8 cellular contexts compared by ENCODE assay signal in the genomic region with DNA sequence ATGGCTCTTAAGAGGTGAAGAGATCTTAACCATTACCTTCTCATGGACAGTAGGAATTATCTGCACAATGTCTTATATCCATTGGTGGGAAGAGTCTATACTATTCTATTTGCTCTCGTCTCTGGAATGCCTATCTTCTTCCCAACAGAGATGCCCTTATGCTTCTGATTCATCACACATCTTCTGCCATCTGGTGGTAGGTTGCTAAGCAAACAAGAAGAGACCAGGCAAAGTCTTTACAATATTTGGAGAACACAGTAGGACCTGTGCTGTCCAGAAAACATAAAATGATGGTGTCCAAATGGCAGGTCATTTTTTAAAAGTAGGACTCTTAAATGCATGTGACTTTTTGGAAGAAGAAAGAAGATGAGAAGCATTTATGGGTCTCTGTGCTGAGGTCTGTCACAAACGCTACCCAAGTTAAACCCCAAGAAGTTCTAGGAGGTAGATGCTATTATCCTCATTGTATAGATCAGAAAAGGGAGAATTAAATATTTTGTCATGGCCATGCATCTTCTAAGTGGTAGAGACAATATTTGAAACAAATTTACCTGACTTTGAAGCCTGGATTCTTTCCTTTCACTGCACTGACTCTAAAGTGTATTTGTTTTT.
DNase-seq lines count a peak whose midpoint lies in the region; ATAC-seq, FAIRE-seq and TF ChIP-seq lines count a peak whose summit lies in the region.

No MANE protein-coding gene starts in this region.

- H2BK20ac ChIP-seq in H1 (ENCODE audit: low read length): no peak overlapping the region

- peaks cover 3% of the 10 kb centered on the region for H3K4me1 Mint-ChIP-seq in activated CD8-positive, alpha-beta memory T cell treated with anti-CD3 and anti-CD28 coated beads, Interleukin-2, amount 10 ng/mL, durations not matched to agents 7 days and 5 days

- no peaks in the 10 kb centered on the region for H3K36me3 Mint-ChIP-seq in activated CD8-positive, alpha-beta memory T cell treated with anti-CD3 and anti-CD28 coated beads, Interleukin-2, amount 10 ng/mL, durations not matched to agents 7 days and 5 days

- peak in 2 of 3 experiments; percentile 67 to 70; a peak in 3 of 4 replicates for TF ChIP-seq CTCF in H1 (IDR thresholded peaks at IDR 0.05; ENCODE audit: control extremely low read depth in 1 of 3, insufficient read depth in 1 of 3, low read depth in 1 of 3, low read length in 3 of 3)

- H4K20me1 ChIP-seq in H1 (replicated peaks in 1 of 2; ENCODE audit: control insufficient read depth in 1 of 2, insufficient read depth in 2 of 2, low read length in 2 of 2): no peaks in the 10 kb centered on the region

- CTCF ChIA-PET in H1 (lab: Charles Lee; ENCODE audit: partially characterized antibody): interaction anchor here (0.5 to 1.7 kb wide), 6 partner anchors 13 to 110 kb away, joined by 3 to 5 read pairs (median 4); no protein-coding TSS in a partner anchor
- CTCF ChIA-PET in activated CD8-positive, alpha-beta memory T cell treated with anti-CD3 and anti-CD28 coated beads, Interleukin-2, amount 10 ng/mL, durations not matched to agents 7 days and 5 days (lab: Charles Lee): interaction anchor here (1.0 kb wide), 1 partner anchor 19 kb away, joined by 3 read pairs; no protein-coding TSS in a partner anchor

- H3K18ac ChIP-seq in H1 (ENCODE audit: extremely low read depth, low read length): no peak overlapping the region

- H3K14ac ChIP-seq in H1 (ENCODE audit: insufficient read length): no peak overlapping the region

- peak; percentile 77 to 84 for TF ChIP-seq RAD21 in H1 (IDR thresholded peaks at IDR 0.05 in 1 of 2, conservative IDR thresholded peaks at IDR 0.05 in 1 of 2; ENCODE audit: low read depth in 2 of 2, low read length in 2 of 2)

- no peak overlapping the region for H3K56ac ChIP-seq in H1 (replicated peaks; ENCODE audit: insufficient read length, low read depth, low read length)

- H3K4me1 ChIP-seq in H1 (replicated peaks in 1 of 4; ENCODE audit: control insufficient read depth in 3 of 4, insufficient read depth in 4 of 4, low read length in 3 of 4): peaks cover 3 to 14% (median 8%) of the 10 kb centered on the region in 4 experiments; a peak in 6 of 7 replicates

- H2AFZ ChIP-seq in H1 (ENCODE audit: low read length): no peak overlapping the region

- H3K27me3 Mint-ChIP-seq in activated CD8-positive, alpha-beta memory T cell treated with anti-CD3 and anti-CD28 coated beads, Interleukin-2, amount 10 ng/mL, durations not matched to agents 7 days and 5 days: peaks cover 25% of the 10 kb centered on the region

- FAIRE-seq in H1 (lab: Jason Lieb, UNC): peak; percentile 68

- H3K9me3 Mint-ChIP-seq in activated CD8-positive, alpha-beta memory T cell treated with anti-CD3 and anti-CD28 coated beads, Interleukin-2, amount 10 ng/mL, durations not matched to agents 7 days and 5 days (ENCODE audit: low read depth): no peaks in the 10 kb centered on the region

- no peak overlapping the region for H3K4ac ChIP-seq in H1 (replicated peaks; ENCODE audit: insufficient read length, low read depth, low read length)

- H3K79me1 ChIP-seq in H1 (ENCODE audit: low read depth, low read length): no peaks in the 10 kb centered on the region

- no peak overlapping the region for H3K23ac ChIP-seq in H1 (ENCODE audit: insufficient read length)

- H3K23me2 ChIP-seq in H1 (ENCODE audit: low read depth, low read length): no peaks in the 10 kb centered on the region

- POLR2A ChIA-PET in H1 (lab: Charles Lee; ENCODE audit: partially characterized antibody): no interaction called here

- no peak overlapping the region for H2AK5ac ChIP-seq in H1 (ENCODE audit: low read depth, low read length)

- no peaks in the 10 kb centered on the region for H3K36me3 ChIP-seq in H1 (ENCODE audit: control insufficient read depth in 2 of 4, insufficient read depth in 4 of 4, low read length in 3 of 4)

- H4K8ac ChIP-seq in H1 (ENCODE audit: extremely low read depth, insufficient read depth, low read length): no peak overlapping the region

- no peak for ATAC-seq in activated CD8-positive, alpha-beta memory T cell treated with anti-CD3 and anti-CD28 coated beads, Interleukin-2, amount 10 ng/mL, durations not matched to agents 7 days and 5 days
- ATAC-seq in GM19463 (IDR thresholded peaks at IDR 0.05; ENCODE audit: unreplicated experiment) (no peak), GM19452 (IDR thresholded peaks at IDR 0.05; ENCODE audit: unreplicated experiment) (no peak)

- DNase-seq in COLO829 (ENCODE audit: low spot score) (peak; percentile 42), H4 (ENCODE audit: low spot score) (peak; percentile 65), NCI-H2171 treated with DMSO at 0.1 percent for 48 hours (lab: John Stamatoyannopoulos, UW) (peak; percentile 56), H1 (ENCODE audit: low read depth in 1 of 2, low spot score in 2 of 2) (no peak), activated T-cell treated with anti-CD3 and anti-CD28 coated beads for 4 hours (no peak)
- no peak for DNase-seq in activated CD8-positive, alpha-beta memory T cell treated with anti-CD3 and anti-CD28 coated beads, Interleukin-2, amount 10 ng/mL, durations not matched to agents 7 days and 5 days

- H2BK15ac ChIP-seq in H1 (ENCODE audit: low read length): no peak overlapping the region

- 62% methylated on average over 2 of the region's 2 CpGs; no CpG with 5 or more reads in 1 of the 2 experiments for WGBS in H1 (ENCODE audit: extremely low coverage in 1 of 2, insufficient coverage in 1 of 2, insufficient read length in 1 of 2, insufficient replicate concordance in 2 of 2, low coverage in 1 of 2, low lambda C conversion rate in 2 of 2, missing lambda C conversion rate in 1 of 2), 2 experiments

- H4K91ac ChIP-seq in H1 (replicated peaks; ENCODE audit: insufficient read length, low read length): no peak overlapping the region

- no peak overlapping the region; the same call in 1 of the 2 replicates for H2BK5ac ChIP-seq in H1 (ENCODE audit: low read depth, low read length)

- no peak overlapping the region for H3K27ac Mint-ChIP-seq in activated CD8-positive, alpha-beta memory T cell treated with anti-CD3 and anti-CD28 coated beads, Interleukin-2, amount 10 ng/mL, durations not matched to agents 7 days and 5 days

- no peak overlapping the region for H4K5ac ChIP-seq in H1 (ENCODE audit: insufficient read length, low read depth, low read length)

- H3K4me3 Mint-ChIP-seq in activated CD8-positive, alpha-beta memory T cell treated with anti-CD3 and anti-CD28 coated beads, Interleukin-2, amount 10 ng/mL, durations not matched to agents 7 days and 5 days: no peak overlapping the region

- H2BK12ac ChIP-seq in H1 (ENCODE audit: low read depth, low read length): no peak overlapping the region

- no peak for TF ChIP-seq EP300 in H1 (IDR thresholded peaks at IDR 0.05; ENCODE audit: borderline replicate concordance in 1 of 2, low read depth in 2 of 2, low read length in 2 of 2)

- H3K27ac ChIP-seq in H1 (ENCODE audit: low read depth, low read length): no peak overlapping the region

- H3K4me2 ChIP-seq in H1 (ENCODE audit: insufficient read depth in 1 of 2, low read depth in 2 of 2, low read length in 2 of 2): no peak overlapping the region

- no peak overlapping the region for H3K9ac ChIP-seq in H1 (replicated peaks in 1 of 4; ENCODE audit: extremely low read depth in 1 of 4, low read depth in 3 of 4, low read length in 3 of 4)

- H3K79me2 ChIP-seq in H1 (ENCODE audit: control insufficient read depth in 1 of 2, insufficient read depth in 2 of 2, low read length in 2 of 2): no peaks in the 10 kb centered on the region

- no peak overlapping the region for H2BK120ac ChIP-seq in H1 (replicated peaks; ENCODE audit: low read depth, low read length)

- no peaks in the 10 kb centered on the region for H3K9me3 ChIP-seq in H1 (ENCODE audit: insufficient read depth in 2 of 2, low read depth in 1 of 2, low read length in 1 of 2)

- H3K4me3 ChIP-seq in H1 (ENCODE audit: extremely low read depth in 1 of 4, insufficient read depth in 2 of 4, low read depth in 3 of 4, low read length in 4 of 4): no peak overlapping the region

- no peaks in the 10 kb centered on the region for H3K27me3 ChIP-seq in H1 (replicated peaks in 1 of 4; ENCODE audit: control insufficient read depth in 3 of 4, extremely low read depth in 1 of 4, insufficient read depth in 3 of 4, low read length in 3 of 4)

- TF ChIP-seq POLR2A in H1 (IDR thresholded peaks at IDR 0.05; ENCODE audit: control extremely low read depth in 1 of 2, low read depth in 2 of 2, low read length in 2 of 2): no peak

TF ChIP-seq in H1, 55 proteins besides CTCF, POLR2A, EP300 and RAD21:
- TF ChIP-seq GTF2F1 (IDR thresholded peaks at IDR 0.05; ENCODE audit: borderline replicate concordance, low read depth, low read length) (no peak), TEAD4 (IDR thresholded peaks at IDR 0.05; ENCODE audit: low read depth, low read length) (0 out of 2 replicates have a peak, but pooled peaks have one; percentile 25)
TF ChIP-seq in H1: peak in this region for 1.

Comparison
In these comparisons a context has a peak if more than half of its experiments do, and no peak if none do; other contexts are left out.
1. DNase-seq: peak in COLO829 (single experiment), H4 (single experiment) and NCI-H2171 treated with DMSO at 0.1 percent for 48 hours (single experiment); none in H1 (0 of 2), activated CD8-positive, alpha-beta memory T cell treated with anti-CD3 and anti-CD28 coated beads, Interleukin-2, amount 10 ng/mL, durations not matched to agents 7 days and 5 days (single experiment) and activated T-cell treated with anti-CD3 and anti-CD28 coated beads for 4 hours (single experiment).